1 cellular context compared by ENCODE assay signal in the genomic region with DNA sequence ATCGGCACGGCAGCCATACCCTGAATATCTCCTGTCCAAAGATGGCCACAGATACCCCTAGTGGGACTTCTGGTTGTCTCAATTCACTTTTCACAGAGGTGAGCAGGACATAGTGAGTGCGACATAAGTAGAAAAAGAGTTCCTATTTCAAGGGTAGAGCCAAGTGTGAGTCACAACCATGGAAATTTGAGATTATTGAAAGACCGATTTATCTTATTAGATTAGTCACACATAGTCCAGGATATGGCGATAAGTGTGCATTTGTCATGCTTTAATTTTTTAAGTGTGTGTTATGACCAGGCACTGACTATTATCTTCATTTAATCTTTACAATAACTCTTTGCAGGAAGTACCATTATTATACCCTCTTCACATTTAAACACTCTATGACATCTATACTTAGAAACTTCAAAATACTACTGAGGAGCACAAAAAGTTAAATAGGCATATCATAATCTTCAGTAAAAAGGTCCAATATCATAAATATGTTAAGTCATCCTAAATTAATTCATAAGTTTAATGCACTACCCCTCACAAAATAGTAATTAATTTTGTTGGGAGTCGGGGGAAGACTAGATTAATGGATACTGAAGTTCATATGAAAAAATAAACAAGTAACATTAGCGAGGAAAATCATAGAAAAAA.
TF ChIP-seq lines count a peak whose summit lies in the region.

No MANE protein-coding gene starts in this region.

TF ChIP-seq in IMR-90, 13 proteins besides CTCF, POLR2A, EP300 and RAD21 (continued from another document):
- no peak for TF ChIP-seq MXI1 (IDR thresholded peaks at IDR 0.05; ENCODE audit: borderline replicate concordance, low read depth, low read length)
- no peak for TF ChIP-seq CEBPB (IDR thresholded peaks at IDR 0.05; ENCODE audit: low read depth, low read length)
- TF ChIP-seq RFX5 (IDR thresholded peaks at IDR 0.05; ENCODE audit: low read depth, low read length) = no peak
- 0 out of 2 replicates have a peak, but pooled peaks have one; percentile 16 for TF ChIP-seq NFE2L2 (IDR thresholded peaks at IDR 0.05; ENCODE audit: low read depth, low read length)
- TF ChIP-seq BHLHE40 (IDR thresholded peaks at IDR 0.05; ENCODE audit: low read depth, low read length) = peak; percentile 16; the same call in 1 of the 2 replicates
- no peak for TF ChIP-seq MAFK (IDR thresholded peaks at IDR 0.05; ENCODE audit: low read depth, low read length)
- TF ChIP-seq, protein P1, sequence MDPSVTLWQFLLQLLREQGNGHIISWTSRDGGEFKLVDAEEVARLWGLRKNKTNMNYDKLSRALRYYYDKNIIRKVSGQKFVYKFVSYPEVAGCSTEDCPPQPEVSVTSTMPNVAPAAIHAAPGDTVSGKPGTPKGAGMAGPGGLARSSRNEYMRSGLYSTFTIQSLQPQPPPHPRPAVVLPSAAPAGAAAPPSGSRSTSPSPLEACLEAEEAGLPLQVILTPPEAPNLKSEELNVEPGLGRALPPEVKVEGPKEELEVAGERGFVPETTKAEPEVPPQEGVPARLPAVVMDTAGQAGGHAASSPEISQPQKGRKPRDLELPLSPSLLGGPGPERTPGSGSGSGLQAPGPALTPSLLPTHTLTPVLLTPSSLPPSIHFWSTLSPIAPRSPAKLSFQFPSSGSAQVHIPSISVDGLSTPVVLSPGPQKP (IDR thresholded peaks at IDR 0.05; ENCODE audit: borderline replicate concordance, low read depth, low read length) = no peak
- TF ChIP-seq, protein P2, sequence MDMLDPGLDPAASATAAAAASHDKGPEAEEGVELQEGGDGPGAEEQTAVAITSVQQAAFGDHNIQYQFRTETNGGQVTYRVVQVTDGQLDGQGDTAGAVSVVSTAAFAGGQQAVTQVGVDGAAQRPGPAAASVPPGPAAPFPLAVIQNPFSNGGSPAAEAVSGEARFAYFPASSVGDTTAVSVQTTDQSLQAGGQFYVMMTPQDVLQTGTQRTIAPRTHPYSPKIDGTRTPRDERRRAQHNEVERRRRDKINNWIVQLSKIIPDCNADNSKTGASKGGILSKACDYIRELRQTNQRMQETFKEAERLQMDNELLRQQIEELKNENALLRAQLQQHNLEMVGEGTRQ (IDR thresholded peaks at IDR 0.05; ENCODE audit: low read depth, low read length) = no peak
- TF ChIP-seq MAZ (IDR thresholded peaks at IDR 0.05; ENCODE audit: borderline replicate concordance, low read depth, low read length) = no peak
TF ChIP-seq in IMR-90: peak in this region for 3.
